ENCODE assay signal across 9 cellular contexts in genomic region chr2:132448771-132449170, GRCh38. TPM values are rescaled to one million over a fixed set of nuclear protein-coding genes. Genes with fewer than 3 reads are reported as not detected.
DNase-seq lines count a peak whose midpoint lies in the region; ATAC-seq and TF ChIP-seq lines count a peak whose summit lies in the region.
"Had no signal": no experiment of that assay in that cellular context is flagged by ENCODE, and none has a peak within 500 bp of the region (broad histone marks: within the 10 kb centered on the region; RNA-seq: fewer than 3 reads in every experiment).

No MANE protein-coding gene starts in this region.

- H3K9ac ChIP-seq in DND-41 (ENCODE audit: low read depth, low read length), result no peak overlapping the region
- no peak overlapping the region for H3K9ac ChIP-seq in colonic mucosa (ENCODE audit: low read depth in 2 of 2, low read length in 2 of 2)

- no peaks in the 10 kb centered on the region for H3K9me3 ChIP-seq in DND-41 (ENCODE audit: insufficient read depth, low read length, severe bottlenecking)
- no peaks in the 10 kb centered on the region for H3K9me3 ChIP-seq in colonic mucosa

- H3K4me3 ChIP-seq in DND-41 (ENCODE audit: low read depth in 1 of 2, low read length in 2 of 2) (no peak overlapping the region), colonic mucosa (no peak overlapping the region)

- intact Hi-C loops in colonic mucosa (cut with DNase I), result no loop called here

- no peak overlapping the region for H3K4me3 Mint-ChIP-seq in nephron progenitor cell

- TF ChIP-seq CTCF in DND-41 (IDR thresholded peaks at IDR 0.05; ENCODE audit: borderline replicate concordance, extremely low read depth, low read length, poor library complexity, severe bottlenecking) (peak; percentile 45), colonic mucosa (IDR thresholded peaks at IDR 0.05) (peak; percentile 44), nephron progenitor cell (IDR thresholded peaks at IDR 0.05) (peak; percentile 55)

- no peak overlapping the region for H2AFZ ChIP-seq in DND-41 (ENCODE audit: low read depth, low read length)

- H3K79me2 ChIP-seq in DND-41 (ENCODE audit: insufficient read depth, low read length), result no peaks in the 10 kb centered on the region

- H3K36me3 ChIP-seq in DND-41 (ENCODE audit: insufficient read depth, low read length) (no peaks in the 10 kb centered on the region), colonic mucosa (no peaks in the 10 kb centered on the region)

- H3K27ac Mint-ChIP-seq in nephron progenitor cell, result peak overlapping the region; percentile 17

- no peak overlapping the region for H3K4me2 ChIP-seq in DND-41 (ENCODE audit: insufficient read depth, low read length)

- no peak for DNase-seq in DND-41
- DNase-seq in NCI-H1436 (lab: John Stamatoyannopoulos, UW), result peak; percentile 14
- peak; percentile 25 for DNase-seq in colonic mucosa
- DNase-seq in nephron progenitor cell, result peak; percentile 27
- DNase-seq in activated CD4-positive, alpha-beta T cell treated with anti-CD3 and anti-CD28 coated beads for 4 hours, result no peak
- DNase-seq in ureter (ENCODE audit: low spot score), result no peak

- peaks cover 3% of the 10 kb centered on the region for H3K27me3 Mint-ChIP-seq in nephron progenitor cell (ENCODE audit: low read depth, poor library complexity)

- H3K4me1 Mint-ChIP-seq in nephron progenitor cell, result peaks cover 16% of the 10 kb centered on the region

- no peak for ATAC-seq in DND-41 (ENCODE audit: insufficient read depth, low read depth)
- ATAC-seq in GM18861 (IDR thresholded peaks at IDR 0.05; ENCODE audit: unreplicated experiment), result no peak
- ATAC-seq in GM18520 (IDR thresholded peaks at IDR 0.05; ENCODE audit: unreplicated experiment), result no peak

- no peaks in the 10 kb centered on the region for H3K36me3 Mint-ChIP-seq in nephron progenitor cell (ENCODE audit: low read depth)

- H3K4me1 ChIP-seq in DND-41 (ENCODE audit: insufficient read depth, low read length), result no peaks in the 10 kb centered on the region
- H3K4me1 ChIP-seq in colonic mucosa, result no peaks in the 10 kb centered on the region

- H4K20me1 ChIP-seq in DND-41 (ENCODE audit: insufficient read depth, low read length), result no peaks in the 10 kb centered on the region

- peaks cover 14% of the 10 kb centered on the region for H3K9me3 Mint-ChIP-seq in nephron progenitor cell

- H3K27me3 ChIP-seq in DND-41 (ENCODE audit: insufficient read depth, low read length, poor library complexity) (no peaks in the 10 kb centered on the region), colonic mucosa (no peaks in the 10 kb centered on the region)

- H3K27ac ChIP-seq in DND-41 (ENCODE audit: low read length), result no peak overlapping the region
- no peak overlapping the region for H3K27ac ChIP-seq in colonic mucosa
- H3K27ac ChIP-seq: epithelial cell of prostate had no signal

RNA-seq across cellular contexts. Expression of gene GPR39, which starts 32.2 kb away (rescaled TPM):
- 10 to 100 TPM; 12.3 to 14.6 TPM for total RNA-seq in colonic mucosa
- 13.2 TPM for total RNA-seq in ureter

Comparison
In these comparisons a context has a peak if more than half of its experiments do, and no peak if none do; other contexts are left out.
1. DNase-seq: peak in NCI-H1436 (single experiment), colonic mucosa (single experiment) and nephron progenitor cell (single experiment); none in DND-41 (single experiment), activated CD4-positive, alpha-beta T cell treated with anti-CD3 and anti-CD28 coated beads for 4 hours (0 of 2) and ureter (single experiment).
2. Peak in every context shown above with its lines, with median percentiles within 50 percentile points of each other: CTCF ChIP-seq.